16 cellular contexts compared by ENCODE assay signal in genomic region chr3:61239871-61240270, GRCh38. TPM values are rescaled to one million over a fixed set of nuclear protein-coding genes. Genes with fewer than 3 reads are reported as not detected.
DNase-seq lines count a peak whose midpoint lies in the region; ATAC-seq and TF ChIP-seq lines count a peak whose summit lies in the region.
"Had no signal": no experiment of that assay in that cellular context is flagged by ENCODE, and none has a peak within 500 bp of the region (broad histone marks: within the 10 kb centered on the region; RNA-seq: fewer than 3 reads in every experiment).

No MANE protein-coding gene starts in this region.

- no peaks in the 10 kb centered on the region for H3K27me3 Mint-ChIP-seq in Calu3 (ENCODE audit: unreplicated experiment)

- H3K36me3 Mint-ChIP-seq in Calu3 (ENCODE audit: insufficient read depth, unreplicated experiment): no peaks in the 10 kb centered on the region
- H3K36me3 Mint-ChIP-seq: activated naive CD4-positive, alpha-beta T cell treated with anti-CD3 and anti-CD28 coated beads, Interleukin-2, amount 50 U/mL, for 72 hours; CD8-positive, alpha-beta T cell had no signal

- H3K27ac Mint-ChIP-seq in Calu3 (ENCODE audit: unreplicated experiment): no peak overlapping the region
- H3K27ac Mint-ChIP-seq: activated naive CD4-positive, alpha-beta T cell treated with anti-CD3 and anti-CD28 coated beads, Interleukin-2, amount 50 U/mL, for 72 hours; CD8-positive, alpha-beta T cell had no signal

- no TSS peak for BruUV-seq in Calu3 (replicated peaks; lab: Mats Ljungman, UMichigan)

- TF ChIP-seq CTCF in right lobe of liver (IDR thresholded peaks at IDR 0.05) (no peak), Calu3 (IDR thresholded peaks at IDR 0.05; ENCODE audit: unreplicated experiment) (no peak)

- H3K27me3 ChIP-seq in SJCRH30: no peaks in the 10 kb centered on the region
- H3K27me3 ChIP-seq in right lobe of liver: no peaks in the 10 kb centered on the region

- no peaks in the 10 kb centered on the region for H3K36me3 ChIP-seq in SJCRH30
- H3K36me3 ChIP-seq in right lobe of liver: no peaks in the 10 kb centered on the region
- H3K36me3 ChIP-seq: lower lobe of right lung had no signal

- peaks cover 2% of the 10 kb centered on the region for H3K9me3 Mint-ChIP-seq in Calu3 (ENCODE audit: low read depth, unreplicated experiment)
- H3K9me3 Mint-ChIP-seq: activated naive CD4-positive, alpha-beta T cell treated with anti-CD3 and anti-CD28 coated beads, Interleukin-2, amount 50 U/mL, for 72 hours; CD8-positive, alpha-beta T cell had no signal

- no peak for TF ChIP-seq POLR2A in right lobe of liver (IDR thresholded peaks at IDR 0.05)

- no peak overlapping the region for H3K27ac ChIP-seq in SJCRH30
- H3K27ac ChIP-seq in right lobe of liver: no peak overlapping the region
- H3K27ac ChIP-seq: lower lobe of right lung had no signal

- H3K4me1 ChIP-seq in SJCRH30 (no peaks in the 10 kb centered on the region), right lobe of liver (peaks cover 0 to 7% (median 0%) of the 10 kb centered on the region in 4 donors)

- H3K4me1 Mint-ChIP-seq in Calu3 (ENCODE audit: low read depth, unreplicated experiment): no peaks in the 10 kb centered on the region

- H3K9me3 ChIP-seq in SJCRH30 (replicated peaks) (no peaks in the 10 kb centered on the region), right lobe of liver (no peaks in the 10 kb centered on the region)
- H3K9me3 ChIP-seq: lower lobe of right lung had no signal

- no peak overlapping the region for H3K4me3 ChIP-seq in SJCRH30
- no peak overlapping the region for H3K4me3 ChIP-seq in right lobe of liver
- H3K4me3 ChIP-seq: lower lobe of right lung had no signal

- peak; percentile 60 for DNase-seq in DMS53 treated with DMSO at 0.1 percent for 48 hours (lab: John Stamatoyannopoulos, UW; ENCODE audit: unreplicated experiment)
- DNase-seq in NCI-H1092 treated with DMSO at 0.1 percent for 48 hours (lab: John Stamatoyannopoulos, UW): peak; percentile 54
- DNase-seq in SJCRH30: peak; percentile 37 to 74
- peak in 1 of 3 donors; percentile 49 for DNase-seq in right lobe of liver
- DNase-seq in activated effector memory CD4-positive, alpha-beta T cell treated with anti-CD3 and anti-CD28 coated beads, Interleukin-2, amount 50 U/mL, for 16 hours: no peak
- no peak for DNase-seq in foreskin melanocyte
- DNase-seq in Calu3: no peak
- DNase-seq: CD8-positive, alpha-beta T cell; effector memory CD4-positive, alpha-beta T cell; glutamatergic neuron; lower lobe of right lung; NCI-H1436; NCI-H526; retina had no signal

- peak; percentile 68 to 90 (median 80) for ATAC-seq in right lobe of liver
- no peak for ATAC-seq in GM18517 (IDR thresholded peaks at IDR 0.05; ENCODE audit: unreplicated experiment)
- ATAC-seq: activated naive CD4-positive, alpha-beta T cell treated with anti-CD3 and anti-CD28 coated beads, Interleukin-2, amount 50 U/mL, for 72 hours; CD8-positive, alpha-beta T cell; lower lobe of right lung had no signal

- CTCF ChIA-PET in Calu3 (lab: Charles Lee): no interaction called here

- no peak overlapping the region for H3K4me3 Mint-ChIP-seq in Calu3 (ENCODE audit: low read depth, unreplicated experiment)
- H3K4me3 Mint-ChIP-seq: CD8-positive, alpha-beta T cell had no signal

- intact Hi-C loops in right lobe of liver (cut with DNase I): no loop called here
- intact Hi-C loops in Calu3 (cut with micrococcal nuclease; ENCODE audit: unreplicated experiment): loop anchor here (5.0 kb wide), 1 partner anchor 273 kb away; no protein-coding TSS in a partner anchor

RNA-seq across cellular contexts. Expression of gene FHIT, which starts 11.4 kb away (rescaled TPM):
- total RNA-seq in SJCRH30 (2014; rRNA removed; shearing (Covaris generic)): 1.8 and 2.2 TPM in 2 replicates
- total RNA-seq in right lobe of liver: 10 to 100 TPM in 2 of 6 experiments, 1 to 10 TPM in 4; 6.6 to 11.2 (median 8.0) TPM
- 6.2 and 8.0 TPM in 2 replicates for total RNA-seq in Calu3 (2022)

Comparison
In these comparisons a context has a peak if more than half of its experiments do, and no peak if none do; other contexts are left out.
1. DNase-seq: peak in DMS53 treated with DMSO at 0.1 percent for 48 hours (single experiment), NCI-H1092 treated with DMSO at 0.1 percent for 48 hours (single experiment) and SJCRH30 (2 of 2); none in activated effector memory CD4-positive, alpha-beta T cell treated with anti-CD3 and anti-CD28 coated beads, Interleukin-2, amount 50 U/mL, for 16 hours (single experiment), foreskin melanocyte (single experiment) and Calu3 (single experiment).